9 cellular contexts compared by ENCODE assay signal in genomic region chr17:2707721-2708584, GRCh38. TPM values are rescaled to one million over a fixed set of nuclear protein-coding genes. Genes with fewer than 3 reads are reported as not detected.
A peak's percentile ranks its signal among the peaks of the same experiment; 100 is the strongest.
DNase-seq lines count a peak whose midpoint lies in the region; ATAC-seq, FAIRE-seq and TF ChIP-seq lines count a peak whose summit lies in the region.
"Had no signal": no experiment of that assay in that cellular context is flagged by ENCODE, and none has a peak within 500 bp of the region (broad histone marks: within the 10 kb centered on the region; RNA-seq: fewer than 3 reads in every experiment).

No MANE protein-coding gene starts in this region.

- no peak overlapping the region for H3K4me3 ChIP-seq in AG09309 (ENCODE audit: control insufficient read depth, low read depth, low read length)
- H3K4me3 ChIP-seq in bronchial epithelial cell (ENCODE audit: low read depth, low read length), result no peak overlapping the region
- peak overlapping the region in 2 of 3 donors; percentile 5 to 94 for H3K4me3 ChIP-seq in liver (ENCODE audit: low read depth in 1 of 3, low read length in 3 of 3)

- DNase-seq in AG09309 (ENCODE audit: low read depth) (no peak), HTR-8/SVneo (ENCODE audit: insufficient read length, low spot score) (peak; percentile 42), bronchial epithelial cell (ENCODE audit: low read depth) (no peak), urothelium cell line (ENCODE audit: low spot score) (peak; percentile 18)
- no peak for DNase-seq in NK-92 treated with Interleukin-12 subunit alpha and Interleukin-12 subunit beta, amount 100 ng/mL, for 24 hours (lab: John Stamatoyannopoulos, UW)

- FAIRE-seq in HTR-8/SVneo (lab: Jason Lieb, UNC) (no peak), bronchial epithelial cell (lab: Jason Lieb, UNC) (no peak), urothelium cell line (lab: Jason Lieb, UNC) (no peak)

- 40% methylated on average over 13 of the region's 13 CpGs for WGBS in liver

- TF ChIP-seq RAD21 in liver (IDR thresholded peaks at IDR 0.05), result peak in 1 of 2 donors; percentile 69

- H3K27me3 ChIP-seq in bronchial epithelial cell (ENCODE audit: control insufficient read depth, insufficient read depth, low read length), result no peaks in the 10 kb centered on the region
- H3K27me3 ChIP-seq in liver (ENCODE audit: control insufficient read depth in 4 of 4, insufficient read depth in 4 of 4, low read length in 3 of 4), result no peaks in the 10 kb centered on the region

- no peaks in the 10 kb centered on the region for H3K9me3 ChIP-seq in liver (ENCODE audit: control insufficient read depth in 4 of 4, low read length in 3 of 4)

- peaks cover 15% of the 10 kb centered on the region for H3K36me3 ChIP-seq in bronchial epithelial cell (ENCODE audit: control insufficient read depth, insufficient read depth, low read length)
- H3K36me3 ChIP-seq in liver (ENCODE audit: control insufficient read depth in 4 of 4, insufficient read depth in 3 of 4, low read depth in 1 of 4, low read length in 3 of 4), result peaks cover 0 to 12% (median 3%) of the 10 kb centered on the region in 4 donors

- peak overlapping the region; percentile 26 to 52 for H3K27ac ChIP-seq in liver (ENCODE audit: low read depth in 1 of 2, low read length in 2 of 2)

- peaks cover 21 to 82% (median 66%) of the 10 kb centered on the region in 4 donors for H3K4me1 ChIP-seq in liver (ENCODE audit: control insufficient read depth in 4 of 4, insufficient read depth in 4 of 4, low read length in 3 of 4)

- ATAC-seq in HG03045 (IDR thresholded peaks at IDR 0.05; ENCODE audit: unreplicated experiment) (no peak), GM21528 (IDR thresholded peaks at IDR 0.05; ENCODE audit: low FRiP score, unreplicated experiment) (no peak)

- TF ChIP-seq CTCF in AG09309 (IDR thresholded peaks at IDR 0.05; ENCODE audit: control insufficient read depth, insufficient read depth, low read depth, low read length, missing control alignments), result peak; percentile 49
- TF ChIP-seq CTCF in bronchial epithelial cell (IDR thresholded peaks at IDR 0.05; ENCODE audit: insufficient read depth, low read length, severe bottlenecking), result peak; percentile 41
- TF ChIP-seq CTCF in liver (IDR thresholded peaks at IDR 0.05; ENCODE audit: low read depth, low read length, missing input control), result peak; percentile 37

- H3K9ac ChIP-seq in liver (ENCODE audit: low read depth in 1 of 2, low read length in 2 of 2), result peak overlapping the region in 1 of 2 donors; percentile 49

TF ChIP-seq in liver, 16 proteins besides CTCF, POLR2A, EP300 and RAD21:
- TF ChIP-seq HNF4A (conservative IDR thresholded peaks at IDR 0.05) (no peak), YY1 (IDR thresholded peaks at IDR 0.05) (peak; percentile 4), EGR1 (IDR thresholded peaks at IDR 0.05; ENCODE audit: low read depth in 2 of 2) (no peak), ATF3 (IDR thresholded peaks at IDR 0.05) (no peak), FOXA2 (IDR thresholded peaks at IDR 0.05) (no peak), MAX (IDR thresholded peaks at IDR 0.05) (no peak), TAF1 (conservative IDR thresholded peaks at IDR 0.05) (no peak), RXRA (IDR thresholded peaks at IDR 0.05) (peak; percentile 26 to 40)
TF ChIP-seq in liver: peak in this region for 2.

RNA-seq across cellular contexts. Expression of gene CLUH, which starts 3.6 kb away (rescaled TPM):
- total RNA-seq in bronchial epithelial cell, result 41.3 and 41.9 TPM in 2 replicates
- total RNA-seq in liver, result 100 to 1,000 TPM in 1 of 2 donors, 10 to 100 TPM in 1; 73.0 to 224 TPM
- 100 to 1,000 TPM in 1 of 2 donors, 10 to 100 TPM in 1; 40.2 to 130 TPM for polyA plus RNA-seq in liver

RNA-seq across cellular contexts. Expression of gene CCDC92B, which starts 41.5 kb away (rescaled TPM):
- not detected in 2 replicates for total RNA-seq in bronchial epithelial cell
- total RNA-seq in liver, result not detected
- not detected for polyA plus RNA-seq in liver
- total RNA-seq: subcutaneous adipose tissue had no signal

Comparison
In these comparisons a context has a peak if more than half of its experiments do, and no peak if none do; other contexts are left out.
1. DNase-seq: peak in HTR-8/SVneo (single experiment) and urothelium cell line (single experiment); none in AG09309 (single experiment), bronchial epithelial cell (single experiment) and NK-92 treated with Interleukin-12 subunit alpha and Interleukin-12 subunit beta, amount 100 ng/mL, for 24 hours (single experiment).
2. H3K4me3 ChIP-seq: peak in liver (2 of 3); none in AG09309 (single experiment) and bronchial epithelial cell (single experiment).
3. Peak in every context shown above with its lines, with median percentiles within 50 percentile points of each other: CTCF ChIP-seq.